ENCODE assay signal across 19 cellular contexts in genomic region chr10:78358406-78358805, GRCh38.
DNase-seq lines count a peak whose midpoint lies in the region; ATAC-seq and TF ChIP-seq lines count a peak whose summit lies in the region.
"Had no signal": no experiment of that assay in that cellular context is flagged by ENCODE, and none has a peak within 500 bp of the region (broad histone marks: within the 10 kb centered on the region; RNA-seq: fewer than 3 reads in every experiment).

No MANE protein-coding gene starts in this region.

- TF ChIP-seq POLR2A in spleen (IDR thresholded peaks at IDR 0.05), result no peak

- H3K4me1 ChIP-seq in spleen, result peaks cover 0 to 13% (median 10%) of the 10 kb centered on the region in 6 donors
- H3K4me1 ChIP-seq: A549, Peyer's patch had no signal

- H3K9me3 ChIP-seq in WERI-Rb-1 (ENCODE audit: severe bottlenecking) (no peaks in the 10 kb centered on the region), spleen (no peaks in the 10 kb centered on the region)
- H3K9me3 ChIP-seq: A549, HAP-1, Peyer's patch had no signal

- peak overlapping the region; percentile 86 for H3K27ac ChIP-seq in WERI-Rb-1
- no peak overlapping the region for H3K27ac ChIP-seq in spleen
- H3K27ac ChIP-seq: A549, Peyer's patch had no signal

- no peak overlapping the region for H3K4me3 Mint-ChIP-seq in glutamatergic neuron (ENCODE audit: unreplicated experiment)
- H3K4me3 Mint-ChIP-seq in nephron progenitor cell, result no peak overlapping the region
- H3K4me3 Mint-ChIP-seq: B cell had no signal

- 93 to 97% (median 96%) methylated on average over 2 to 4 of the region's 4 CpGs for WGBS in spleen, 5 donors

- intact Hi-C loops in spleen (cut with DNase I; ENCODE audit: low total_unique reads), result no loop called here

- H3K27ac Mint-ChIP-seq in glutamatergic neuron (ENCODE audit: unreplicated experiment) (peak overlapping the region; percentile 50), nephron progenitor cell (peak overlapping the region; percentile 58)
- H3K27ac Mint-ChIP-seq: B cell had no signal

- ATAC-seq in HG03280 (IDR thresholded peaks at IDR 0.05; ENCODE audit: unreplicated experiment), result no peak
- no peak for ATAC-seq in HG02870 (IDR thresholded peaks at IDR 0.05; ENCODE audit: unreplicated experiment)

- H3K36me3 Mint-ChIP-seq in glutamatergic neuron (ENCODE audit: unreplicated experiment) (no peaks in the 10 kb centered on the region), nephron progenitor cell (ENCODE audit: low read depth) (no peaks in the 10 kb centered on the region)

- DNase-seq in WERI-Rb-1 (no peak), glutamatergic neuron (no peak), nephron progenitor cell (no peak), spleen (peak; percentile 46)
- no peak for DNase-seq in activated CD4-positive, CD25-positive, alpha-beta regulatory T cell treated with anti-CD3 and anti-CD28 coated beads, Interleukin-2, amount 50 U/mL, for 72 hours
- DNase-seq: EL, GF-D8, Karpas-422, MV-4-11, NCI-H1694 treated with DMSO at 0.1 percent for 48 hours, NCI-H2081 treated with DMSO at 0.1 percent for 48 hours, NCI-H2171 treated with DMSO at 0.1 percent for 48 hours, NCI-H524 treated with DMSO at 0.1 percent for 48 hours, Peyer's patch had no signal

- H3K27me3 ChIP-seq in WERI-Rb-1 (ENCODE audit: insufficient read depth, low read depth, severe bottlenecking) (no peaks in the 10 kb centered on the region), spleen (replicated peaks in 1 of 7) (no peaks in the 10 kb centered on the region)
- H3K27me3 ChIP-seq: Peyer's patch had no signal

- peaks cover 19% of the 10 kb centered on the region for H3K4me1 Mint-ChIP-seq in glutamatergic neuron (ENCODE audit: low read depth, unreplicated experiment)
- H3K4me1 Mint-ChIP-seq in nephron progenitor cell, result peaks cover 88% of the 10 kb centered on the region
- H3K4me1 Mint-ChIP-seq: B cell had no signal

- TF ChIP-seq CTCF in WERI-Rb-1 (IDR thresholded peaks at IDR 0.05; ENCODE audit: low read depth, low read length), result no peak
- no peak for TF ChIP-seq CTCF in glutamatergic neuron (IDR thresholded peaks at IDR 0.05; ENCODE audit: partially characterized antibody, unreplicated experiment)
- no peak for TF ChIP-seq CTCF in nephron progenitor cell (IDR thresholded peaks at IDR 0.05)
- no peak for TF ChIP-seq CTCF in spleen (IDR thresholded peaks at IDR 0.05 in 8 of 11, conservative IDR thresholded peaks at IDR 0.05 in 3 of 11)

- H3K4me3 ChIP-seq in WERI-Rb-1 (ENCODE audit: low read depth, low read length) (no peak overlapping the region), spleen (no peak overlapping the region)
- H3K4me3 ChIP-seq: A549, HAP-1, Peyer's patch had no signal

- H3K27me3 Mint-ChIP-seq in glutamatergic neuron (ENCODE audit: unreplicated experiment), result peaks cover 10% of the 10 kb centered on the region
- H3K27me3 Mint-ChIP-seq in nephron progenitor cell (ENCODE audit: low read depth, poor library complexity), result no peaks in the 10 kb centered on the region

- H3K36me3 ChIP-seq in WERI-Rb-1 (no peaks in the 10 kb centered on the region), spleen (no peaks in the 10 kb centered on the region)
- H3K36me3 ChIP-seq: HAP-1, Peyer's patch had no signal

- peaks cover 4% of the 10 kb centered on the region for H3K9me3 Mint-ChIP-seq in glutamatergic neuron (ENCODE audit: unreplicated experiment)
- no peaks in the 10 kb centered on the region for H3K9me3 Mint-ChIP-seq in nephron progenitor cell
